ENCODE assay signal across 10 cellular contexts in genomic region chr12:19223018-19223417, GRCh38.
DNase-seq lines count a peak whose midpoint lies in the region; TF ChIP-seq lines count a peak whose summit lies in the region.
"Had no signal": no experiment of that assay in that cellular context is flagged by ENCODE, and none has a peak within 500 bp of the region (broad histone marks: within the 10 kb centered on the region; RNA-seq: fewer than 3 reads in every experiment).

No MANE protein-coding gene starts in this region.

- no peaks in the 10 kb centered on the region for H3K36me3 ChIP-seq in right atrium auricular region
- H3K36me3 ChIP-seq: upper lobe of left lung had no signal

- peaks cover under 1% of the 10 kb centered on the region for H3K4me1 Mint-ChIP-seq in CD14-positive monocyte

- peaks cover 0 to 28% of the 10 kb centered on the region in 2 donors for H3K4me1 ChIP-seq in right atrium auricular region

- intact Hi-C loops in CD14-positive monocyte (cut with micrococcal nuclease): no loop called here

- H3K4me3 ChIP-seq in right atrium auricular region: no peak overlapping the region
- H3K4me3 ChIP-seq: upper lobe of left lung had no signal

- H3K36me3 Mint-ChIP-seq in CD14-positive monocyte: no peaks in the 10 kb centered on the region

- H3K27me3 ChIP-seq in right atrium auricular region: no peaks in the 10 kb centered on the region
- H3K27me3 ChIP-seq: upper lobe of left lung had no signal

- no peaks in the 10 kb centered on the region for H3K27me3 Mint-ChIP-seq in CD14-positive monocyte (ENCODE audit: low read depth in 3 of 3)

- H3K4me3 Mint-ChIP-seq in CD14-positive monocyte: no peak overlapping the region

- TF ChIP-seq CTCF in CD14-positive monocyte (IDR thresholded peaks at IDR 0.05) (peak; percentile 38), right atrium auricular region (IDR thresholded peaks at IDR 0.05) (peak in 1 of 2 donors; percentile 42)

- peak overlapping the region; percentile 52 to 66 for H3K27ac ChIP-seq in right atrium auricular region
- no peak overlapping the region for H3K27ac ChIP-seq in substantia nigra (ENCODE audit: low read depth, low read length, poor library complexity, severe bottlenecking)
- H3K27ac ChIP-seq: upper lobe of left lung had no signal

- H3K9me3 ChIP-seq in right atrium auricular region: no peaks in the 10 kb centered on the region
- H3K9me3 ChIP-seq: upper lobe of left lung had no signal

- no peak overlapping the region for H3K27ac Mint-ChIP-seq in CD14-positive monocyte

- H3K9me3 Mint-ChIP-seq in CD14-positive monocyte: no peaks in the 10 kb centered on the region

- DNase-seq in CD14-positive monocyte (ENCODE audit: low spot score) (no peak), Kasumi-1 (lab: John Stamatoyannopoulos, UW) (peak; percentile 31 to 63), SHP77 (lab: John Stamatoyannopoulos, UW) (peak; percentile 12 to 26), right atrium auricular region (ENCODE audit: low spot score) (no peak), HuH-7.5 (ENCODE audit: low spot score) (no peak), anterior cingulate cortex (lab: John Stamatoyannopoulos, UW) (no peak), substantia nigra (lab: John Stamatoyannopoulos, UW) (no peak), NK-92 (lab: John Stamatoyannopoulos, UW; ENCODE audit: unreplicated experiment) (no peak)
- DNase-seq: activated CD4-positive, CD25-positive, alpha-beta regulatory T cell; upper lobe of left lung had no signal

Comparison
In these comparisons a context has a peak if more than half of its experiments do, and no peak if none do; other contexts are left out.
1. DNase-seq: peak in Kasumi-1 (2 of 2) and SHP77 (2 of 2); none in CD14-positive monocyte (single experiment), right atrium auricular region (single experiment), HuH-7.5 (single experiment), anterior cingulate cortex (0 of 58), substantia nigra (0 of 49) and NK-92 (single experiment).